ENCODE assay signal across 8 cellular contexts in the genomic region with DNA sequence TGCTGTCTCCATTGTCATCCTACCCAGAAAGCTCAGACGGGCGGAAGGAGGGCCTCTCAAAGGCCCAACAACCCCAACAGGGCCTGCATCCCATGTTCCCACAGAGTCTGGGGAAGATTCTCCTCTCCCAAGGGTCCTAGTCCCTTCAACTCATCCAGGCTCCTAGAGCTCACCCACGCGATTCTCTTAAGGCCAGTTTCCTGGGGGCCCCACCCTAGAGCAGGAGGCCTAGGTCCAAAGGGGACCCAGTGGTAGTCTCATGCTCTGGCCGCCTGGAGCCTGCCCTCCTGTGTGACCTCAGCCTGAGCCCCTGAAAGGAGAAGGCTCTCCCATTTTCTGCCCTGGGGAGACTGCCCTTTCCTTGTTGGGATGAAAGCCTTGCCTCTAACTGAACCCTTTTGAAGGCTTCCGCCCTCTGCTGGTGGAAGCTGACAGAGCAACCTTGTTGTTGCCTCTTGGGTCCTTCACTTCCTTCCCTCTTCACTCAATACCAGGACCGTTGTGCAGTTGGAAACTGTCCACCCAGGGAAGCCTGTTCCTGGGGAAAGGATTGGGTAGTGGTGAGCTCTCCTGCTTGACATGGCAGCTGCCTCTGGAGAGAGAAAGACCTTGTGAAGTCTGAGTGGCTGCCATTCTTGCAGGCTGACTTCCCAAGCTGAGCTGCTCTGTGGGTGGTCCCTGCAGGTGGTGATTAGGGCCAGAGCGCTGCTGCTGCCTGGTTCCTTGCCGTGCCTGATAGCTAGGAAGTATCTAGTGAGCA.
DNase-seq lines count a peak whose midpoint lies in the region; ATAC-seq, FAIRE-seq and TF ChIP-seq lines count a peak whose summit lies in the region.

No MANE protein-coding gene starts in this region.

- TF ChIP-seq CTCF in CD4-positive, alpha-beta T cell (IDR thresholded peaks at IDR 0.05) = peak; percentile 64
- TF ChIP-seq CTCF in pancreas (IDR thresholded peaks at IDR 0.05) = peak; percentile 23 to 52 (median 48)

- H3K27ac Mint-ChIP-seq in CD4-positive, alpha-beta T cell = no peak overlapping the region

- no peaks in the 10 kb centered on the region for H3K9me3 ChIP-seq in CD4-positive, alpha-beta T cell (ENCODE audit: control insufficient read depth, low read length)
- no peaks in the 10 kb centered on the region for H3K9me3 ChIP-seq in pancreas

- no peaks in the 10 kb centered on the region for H3K27me3 Mint-ChIP-seq in CD4-positive, alpha-beta T cell

- H3K4me1 ChIP-seq in pancreas = no peaks in the 10 kb centered on the region

- 75 to 76% methylated on average over 9 of the region's 9 CpGs for WGBS in pancreas, 2 donors

- H3K36me3 Mint-ChIP-seq in CD4-positive, alpha-beta T cell (ENCODE audit: low read depth) = peaks cover 10% of the 10 kb centered on the region

- no peaks in the 10 kb centered on the region for H3K36me3 ChIP-seq in pancreas

- H3K27me3 ChIP-seq in CD4-positive, alpha-beta T cell (ENCODE audit: control insufficient read depth, insufficient read depth, low read length) = no peaks in the 10 kb centered on the region
- no peaks in the 10 kb centered on the region for H3K27me3 ChIP-seq in pancreas

- peak; percentile 13 to 47 (median 32) for DNase-seq in CD4-positive, alpha-beta T cell
- peak; percentile 84 for DNase-seq in NCI-H82 (lab: John Stamatoyannopoulos, UW)
- DNase-seq in activated CD8-positive, alpha-beta memory T cell treated with anti-CD3 and anti-CD28 coated beads, Interleukin-2, amount 50 U/mL, for 4 hours = peak; percentile 37
- DNase-seq in fibroblast of the conjunctiva (ENCODE audit: low read depth) = peak; percentile 21
- peak in 5 of 6 donors; percentile 9 to 75 (median 45) for DNase-seq in pancreas

- no peak overlapping the region for H3K4me3 ChIP-seq in pancreas

- POLR2A ChIA-PET in CD4-positive, alpha-beta T cell (lab: Charles Lee) = interaction anchor here (0.5 to 1.2 kb wide), 2 partner anchors 22 to 583 kb away, joined by 3 to 4 read pairs; no protein-coding TSS in a partner anchor

- H3K4me3 Mint-ChIP-seq in CD4-positive, alpha-beta T cell = no peak overlapping the region

- no peaks in the 10 kb centered on the region for H3K9me3 Mint-ChIP-seq in CD4-positive, alpha-beta T cell

- no peak overlapping the region for H3K27ac ChIP-seq in CD4-positive, alpha-beta T cell (ENCODE audit: low read depth, low read length)
- H3K27ac ChIP-seq in pancreas = no peak overlapping the region

- peak; percentile 48 for ATAC-seq in CD4-positive, alpha-beta T cell (ENCODE audit: poor library complexity)
- peak; percentile 49 for ATAC-seq in GM21423 (IDR thresholded peaks at IDR 0.05; ENCODE audit: unreplicated experiment)
- peak; percentile 50 to 83 (median 75) for ATAC-seq in pancreas
- no peak for ATAC-seq in HG02588 (IDR thresholded peaks at IDR 0.05; ENCODE audit: unreplicated experiment)
- ATAC-seq in HG02623 (IDR thresholded peaks at IDR 0.05; ENCODE audit: unreplicated experiment) = no peak

- peaks cover 16% of the 10 kb centered on the region for H3K4me1 Mint-ChIP-seq in CD4-positive, alpha-beta T cell (ENCODE audit: low read depth)

- intact Hi-C loops in CD4-positive, alpha-beta T cell (cut with DNase I, micrococcal nuclease) = no loop called here
- intact Hi-C loops in pancreas (cut with DNase I) = no loop called here

- no peak for FAIRE-seq in pancreas (lab: Jason Lieb, UNC)

- CTCF ChIA-PET in CD4-positive, alpha-beta T cell (lab: Charles Lee) = interaction anchor here (0.6 to 1.9 kb wide), 3 partner anchors 9 to 324 kb away, joined by 3 to 6 read pairs (median 5); no protein-coding TSS in a partner anchor

Comparison
In these comparisons a context has a peak if more than half of its experiments do, and no peak if none do; other contexts are left out.
1. ATAC-seq: peak in CD4-positive, alpha-beta T cell (single experiment), GM21423 (single experiment) and pancreas (4 of 4); none in HG02588 (single experiment) and HG02623 (single experiment).
2. DNase-seq: peak in every context shown above with its lines; median percentile 84 in NCI-H82; 45 in pancreas; 37 in activated CD8-positive, alpha-beta memory T cell treated with anti-CD3 and anti-CD28 coated beads, Interleukin-2, amount 50 U/mL, for 4 hours; 32 in CD4-positive, alpha-beta T cell; 21 in fibroblast of the conjunctiva.